ENCODE assay signal across 9 cellular contexts in genomic region chr17:16991349-16992009, GRCh38. TPM values are rescaled to one million over a fixed set of nuclear protein-coding genes. Genes with fewer than 3 reads are reported as not detected.
DNase-seq lines count a peak whose midpoint lies in the region; ATAC-seq, FAIRE-seq and TF ChIP-seq lines count a peak whose summit lies in the region.
"Had no signal": no experiment of that assay in that cellular context is flagged by ENCODE, and none has a peak within 500 bp of the region (broad histone marks: within the 10 kb centered on the region; RNA-seq: fewer than 3 reads in every experiment).

No MANE protein-coding gene starts in this region.

- intact Hi-C loops in dorsolateral prefrontal cortex (cut with DNase I) = no loop called here

- TF ChIP-seq CTCF in dorsolateral prefrontal cortex (IDR thresholded peaks at IDR 0.05 in 54 of 56, conservative IDR thresholded peaks at IDR 0.05 in 2 of 56; ENCODE audit: low read depth in 1 of 56, partially characterized antibody in 56 of 56) = peak; percentile 49 to 92 (median 79)

- H3K4me1 Mint-ChIP-seq in activated CD4-positive, alpha-beta memory T cell treated with anti-CD3 and anti-CD28 coated beads, Interleukin-2, amount 10 ng/mL, durations not matched to agents 7 days and 5 days = peaks cover 42% of the 10 kb centered on the region

- H3K4me3 ChIP-seq in dorsolateral prefrontal cortex = no peak overlapping the region

- no peak for ATAC-seq in GM18519 (IDR thresholded peaks at IDR 0.05; ENCODE audit: low FRiP score, unreplicated experiment)

- no peaks in the 10 kb centered on the region for H3K36me3 Mint-ChIP-seq in activated CD4-positive, alpha-beta memory T cell treated with anti-CD3 and anti-CD28 coated beads, Interleukin-2, amount 10 ng/mL, durations not matched to agents 7 days and 5 days (ENCODE audit: low read depth)

- POLR2A ChIA-PET in activated CD4-positive, alpha-beta memory T cell treated with anti-CD3 and anti-CD28 coated beads, Interleukin-2, amount 10 ng/mL, durations not matched to agents 7 days and 5 days (lab: Charles Lee) = no interaction called here

- no peaks in the 10 kb centered on the region for H3K27me3 ChIP-seq in dorsolateral prefrontal cortex

- FAIRE-seq in GM12891 (lab: Jason Lieb, UNC) = no peak

- TF ChIP-seq POLR2A in GM12891 (IDR thresholded peaks at IDR 0.05; ENCODE audit: low read depth, low read length) = no peak

- peak overlapping the region; percentile 45 for H3K27ac Mint-ChIP-seq in activated CD4-positive, alpha-beta memory T cell treated with anti-CD3 and anti-CD28 coated beads, Interleukin-2, amount 10 ng/mL, durations not matched to agents 7 days and 5 days

- H3K4me3 Mint-ChIP-seq in activated CD4-positive, alpha-beta memory T cell treated with anti-CD3 and anti-CD28 coated beads, Interleukin-2, amount 10 ng/mL, durations not matched to agents 7 days and 5 days = no peak overlapping the region

- no peaks in the 10 kb centered on the region for H3K9me3 Mint-ChIP-seq in activated CD4-positive, alpha-beta memory T cell treated with anti-CD3 and anti-CD28 coated beads, Interleukin-2, amount 10 ng/mL, durations not matched to agents 7 days and 5 days

- peak overlapping the region in 1 of 59 donors; percentile 60 for H3K27ac ChIP-seq in dorsolateral prefrontal cortex

- H3K27me3 Mint-ChIP-seq in activated CD4-positive, alpha-beta memory T cell treated with anti-CD3 and anti-CD28 coated beads, Interleukin-2, amount 10 ng/mL, durations not matched to agents 7 days and 5 days = peaks cover 15% of the 10 kb centered on the region

- DNase-seq in 8988T (peak; percentile 84), GM12891 (ENCODE audit: insufficient read length, low spot score) (peak; percentile 71), NCI-H748 treated with DMSO at 0.1 percent for 48 hours (lab: John Stamatoyannopoulos, UW) (peak; percentile 26), dorsolateral prefrontal cortex (peak; percentile 63 to 88 (median 82)), lung microvascular endothelial cell (ENCODE audit: low read depth in 2 of 2) (peak; percentile 75 to 81)
- peak; percentile 84 for DNase-seq in activated CD4-positive, alpha-beta memory T cell treated with anti-CD3 and anti-CD28 coated beads, Interleukin-2, amount 10 ng/mL, durations not matched to agents 7 days and 5 days
- peak; percentile 62 for DNase-seq in stimulated activated CD8-positive, alpha-beta memory T cell treated with anti-CD3 and anti-CD28 coated beads, Interleukin-15, amount 100 ng/mL, for 1 hour (ENCODE audit: low read depth)

- CTCF ChIA-PET in activated CD4-positive, alpha-beta memory T cell treated with anti-CD3 and anti-CD28 coated beads, Interleukin-2, amount 10 ng/mL, durations not matched to agents 7 days and 5 days (lab: Charles Lee) = interaction anchor here (0.6 to 2.3 kb wide), 13 partner anchors 9 to 1039 kb away, joined by 3 to 13 read pairs (median 3); no protein-coding TSS in a partner anchor

TF ChIP-seq in GM12891, 5 proteins besides CTCF, POLR2A, EP300 and RAD21:
- TF ChIP-seq TAF1 (IDR thresholded peaks at IDR 0.05; ENCODE audit: low read depth, low read length) (no peak), PAX5 (IDR thresholded peaks at IDR 0.05; ENCODE audit: insufficient read depth, low read length, severe bottlenecking) (no peak), SPI1 (IDR thresholded peaks at IDR 0.05; ENCODE audit: low read depth, low read length) (no peak), POU2F2 (IDR thresholded peaks at IDR 0.05; ENCODE audit: low read depth, low read length) (0 out of 2 replicates have a peak, but pooled peaks have one; percentile 15), POLR2AphosphoS5 (IDR thresholded peaks at IDR 0.05; ENCODE audit: low read depth, low read length) (no peak)

RNA-seq across cellular contexts. Expression of gene TNFRSF13B, which starts 19.6 kb away (rescaled TPM):
- 125 TPM for polyA plus RNA-seq in GM12891 (2012; ENCODE audit: low read depth, missing spikeins)
- total RNA-seq in activated CD4-positive, alpha-beta memory T cell treated with anti-CD3 and anti-CD28 coated beads, Interleukin-2, amount 10 ng/mL, durations not matched to agents 7 days and 5 days = not detected
- under 1 TPM in 4 of 120 experiments, not detected in 116; 0.22 to 0.76 (median 0.41) TPM for total RNA-seq in dorsolateral prefrontal cortex
- total RNA-seq in lung microvascular endothelial cell = not detected in 2 replicates
- total RNA-seq: urinary bladder had no signal

RNA-seq across cellular contexts. Expression of gene MPRIP, which starts 50.8 kb away (rescaled TPM):
- polyA plus RNA-seq in GM12891 (2012; ENCODE audit: low read depth, missing spikeins) = 68.5 TPM
- 100 to 1,000 TPM; 196 to 207 TPM for total RNA-seq in activated CD4-positive, alpha-beta memory T cell treated with anti-CD3 and anti-CD28 coated beads, Interleukin-2, amount 10 ng/mL, durations not matched to agents 7 days and 5 days
- total RNA-seq in dorsolateral prefrontal cortex (100 to 1,000 TPM; 402 to 682 (median 476) TPM), lung microvascular endothelial cell (68.0 and 94.8 TPM in 2 replicates)

Comparison
In these comparisons a context has a peak if more than half of its experiments do, and no peak if none do; other contexts are left out.
1. DNase-seq: peak in every context shown above with its lines; median percentile 84 in 8988T; 84 in activated CD4-positive, alpha-beta memory T cell treated with anti-CD3 and anti-CD28 coated beads, Interleukin-2, amount 10 ng/mL, durations not matched to agents 7 days and 5 days; 82 in dorsolateral prefrontal cortex; 78 in lung microvascular endothelial cell; 71 in GM12891; 62 in stimulated activated CD8-positive, alpha-beta memory T cell treated with anti-CD3 and anti-CD28 coated beads, Interleukin-15, amount 100 ng/mL, for 1 hour; 26 in NCI-H748 treated with DMSO at 0.1 percent for 48 hours.